ENCODE assay signal across 25 cellular contexts in genomic region chr3:112351036-112351435, GRCh38. TPM values are rescaled to one million over a fixed set of nuclear protein-coding genes. Genes with fewer than 3 reads are reported as not detected.
DNase-seq lines count a peak whose midpoint lies in the region; TF ChIP-seq lines count a peak whose summit lies in the region.
"Had no signal": no experiment of that assay in that cellular context is flagged by ENCODE, and none has a peak within 500 bp of the region (broad histone marks: within the 10 kb centered on the region; RNA-seq: fewer than 3 reads in every experiment).

No MANE protein-coding gene starts in this region.

- no peak for DNase-seq in left ventricle myocardium inferior
- no peak for DNase-seq in cardiac septum (ENCODE audit: low spot score)
- DNase-seq in activated T-helper 2 cell treated with anti-CD3 and anti-CD28 coated beads, Interferon-gamma antibody, Interleukin-2, Interleukin-4, amounts not matched to agents 10 μg/mL and 5 μg/mL and 100 μg/mL, durations not matched to agents 14 hours and 24 hours and 36 hours (ENCODE audit: low spot score) = no peak
- no peak for DNase-seq in tibial nerve (ENCODE audit: low spot score in 2 of 2)
- no peak for DNase-seq in SKM-1 treated with dmso at 0.1 percent for 144 hours (lab: John Stamatoyannopoulos, UW; ENCODE audit: unreplicated experiment)
- no peak for DNase-seq in occipital lobe (lab: John Stamatoyannopoulos, UW)
- no peak for DNase-seq in HPDE6-E6E7 (ENCODE audit: extremely low spot score)
- DNase-seq: activated T-cell treated with anti-CD3 and anti-CD28 coated beads, Interleukin-2, amount 50 U/mL, for 1 hour; amniotic stem cell; head of caudate nucleus; left cardiac atrium; naive thymus-derived CD4-positive, alpha-beta T cell; NCI-H2081 treated with DMSO at 0.1 percent for 48 hours; NCI-H446 treated with DMSO at 0.1 percent for 48 hours; pancreas; SIG-M5; stimulated activated CD4-positive, alpha-beta T cell treated with anti-CD3 and anti-CD28 coated beads, Interleukin-4, amount 100 ng/mL, for 1 hour; stimulated activated naive B cell treated with anti-CD40 and anti-IgM and Interleukin-4, amounts not matched to agents 10 μg/mL and 1 μg/mL and 100 μg/mL, for 72 hours; T-cell had no signal

- H3K4me1 Mint-ChIP-seq in activated T-helper 2 cell treated with anti-CD3 and anti-CD28 coated beads, Interferon-gamma antibody, Interleukin-2, Interleukin-4, amounts not matched to agents 10 μg/mL and 5 μg/mL and 100 μg/mL, durations not matched to agents 14 hours and 24 hours and 36 hours (ENCODE audit: low read depth) = peaks cover 58% of the 10 kb centered on the region

- H3K36me3 ChIP-seq in left ventricle myocardium inferior = peaks cover under 1% of the 10 kb centered on the region
- H3K36me3 ChIP-seq in iPS-18a (ENCODE audit: control insufficient read depth, low read depth, low read length) = peaks cover 68% of the 10 kb centered on the region
- peaks cover 0 to 11% (median 0%) of the 10 kb centered on the region in 3 donors for H3K36me3 ChIP-seq in tibial nerve
- H3K36me3 ChIP-seq: cardiac muscle cell, pancreas, right atrium auricular region, vagina had no signal

- no peaks in the 10 kb centered on the region for H3K27me3 ChIP-seq in left ventricle myocardium inferior (ENCODE audit: low read depth)
- H3K27me3 ChIP-seq in iPS-18a (ENCODE audit: control insufficient read depth, insufficient read depth, low read length) = no peaks in the 10 kb centered on the region
- H3K27me3 ChIP-seq in tibial nerve = no peaks in the 10 kb centered on the region
- H3K27me3 ChIP-seq: cardiac muscle cell, pancreas, right atrium auricular region, vagina had no signal

- H3K27me3 Mint-ChIP-seq in activated T-helper 2 cell treated with anti-CD3 and anti-CD28 coated beads, Interferon-gamma antibody, Interleukin-2, Interleukin-4, amounts not matched to agents 10 μg/mL and 5 μg/mL and 100 μg/mL, durations not matched to agents 14 hours and 24 hours and 36 hours (ENCODE audit: low read depth) = no peaks in the 10 kb centered on the region
- H3K27me3 Mint-ChIP-seq: naive thymus-derived CD4-positive, alpha-beta T cell; stimulated activated naive B cell treated with anti-CD40 and anti-IgM and Interleukin-4, amounts not matched to agents 10 μg/mL and 1 μg/mL and 100 μg/mL, for 72 hours; T-cell had no signal

- H3K9me3 Mint-ChIP-seq in activated T-helper 2 cell treated with anti-CD3 and anti-CD28 coated beads, Interferon-gamma antibody, Interleukin-2, Interleukin-4, amounts not matched to agents 10 μg/mL and 5 μg/mL and 100 μg/mL, durations not matched to agents 14 hours and 24 hours and 36 hours = no peaks in the 10 kb centered on the region
- H3K9me3 Mint-ChIP-seq: T-cell had no signal

- no peak overlapping the region for H3K9ac ChIP-seq in iPS-18a (ENCODE audit: low read length)

- H3K4me1 ChIP-seq in left ventricle myocardium inferior = peaks cover 46% of the 10 kb centered on the region
- H3K4me1 ChIP-seq in iPS-18a (ENCODE audit: control insufficient read depth, low read depth, low read length) = peaks cover 83% of the 10 kb centered on the region
- peaks cover 0 to 42% (median 8%) of the 10 kb centered on the region in 4 donors for H3K4me1 ChIP-seq in tibial nerve
- H3K4me1 ChIP-seq: pancreas, right atrium auricular region had no signal

- peak overlapping the region; percentile 42 for H3K27ac ChIP-seq in left ventricle myocardium inferior (replicated peaks)
- H3K27ac ChIP-seq in iPS-18a (ENCODE audit: low read length) = no peak overlapping the region
- H3K27ac ChIP-seq in tibial nerve = peak overlapping the region; percentile 6 to 76 (median 59)
- H3K27ac ChIP-seq: C4-2B, cardiac muscle cell, pancreas, right atrium auricular region, vagina had no signal

- TF ChIP-seq POLR2A in tibial nerve (IDR thresholded peaks at IDR 0.05) = no peak

- no peak for TF ChIP-seq CTCF in left ventricle myocardium inferior (IDR thresholded peaks at IDR 0.05; ENCODE audit: borderline replicate concordance)
- no peak for TF ChIP-seq CTCF in tibial nerve (IDR thresholded peaks at IDR 0.05)

- 14 to 17% methylated on average over 1 of the region's 1 CpG for WGBS in tibial nerve, 2 donors

- no peak overlapping the region for H3K4me3 Mint-ChIP-seq in activated T-helper 2 cell treated with anti-CD3 and anti-CD28 coated beads, Interferon-gamma antibody, Interleukin-2, Interleukin-4, amounts not matched to agents 10 μg/mL and 5 μg/mL and 100 μg/mL, durations not matched to agents 14 hours and 24 hours and 36 hours (ENCODE audit: low read depth)
- H3K4me3 Mint-ChIP-seq: naive thymus-derived CD4-positive, alpha-beta T cell; stimulated activated naive B cell treated with anti-CD40 and anti-IgM and Interleukin-4, amounts not matched to agents 10 μg/mL and 1 μg/mL and 100 μg/mL, for 72 hours; T-cell had no signal

- H3K4me3 ChIP-seq in left ventricle myocardium inferior = no peak overlapping the region
- H3K4me3 ChIP-seq in iPS-18a (ENCODE audit: low read length) = peak overlapping the region; percentile 5
- H3K4me3 ChIP-seq in tibial nerve = no peak overlapping the region
- H3K4me3 ChIP-seq: cardiac muscle cell, pancreas, right atrium auricular region, vagina had no signal

- peak overlapping the region; percentile 62 for H3K27ac Mint-ChIP-seq in activated T-helper 2 cell treated with anti-CD3 and anti-CD28 coated beads, Interferon-gamma antibody, Interleukin-2, Interleukin-4, amounts not matched to agents 10 μg/mL and 5 μg/mL and 100 μg/mL, durations not matched to agents 14 hours and 24 hours and 36 hours
- H3K27ac Mint-ChIP-seq: T-cell had no signal

- intact Hi-C loops in left ventricle myocardium inferior (cut with micrococcal nuclease) = no loop called here
- intact Hi-C loops in cardiac septum (cut with DNase I) = no loop called here
- intact Hi-C loops in activated T-helper 2 cell treated with anti-CD3 and anti-CD28 coated beads, Interferon-gamma antibody, Interleukin-2, Interleukin-4, amounts not matched to agents 10 μg/mL and 5 μg/mL and 100 μg/mL, durations not matched to agents 14 hours and 24 hours and 36 hours (cut with micrococcal nuclease) = no loop called here

- H3K9me3 ChIP-seq in left ventricle myocardium inferior (replicated peaks) = no peaks in the 10 kb centered on the region
- no peaks in the 10 kb centered on the region for H3K9me3 ChIP-seq in iPS-18a (ENCODE audit: control insufficient read depth, low read depth, low read length)
- no peaks in the 10 kb centered on the region for H3K9me3 ChIP-seq in tibial nerve
- H3K9me3 ChIP-seq: pancreas, right atrium auricular region, vagina had no signal

- TF ChIP-seq EP300 in tibial nerve (IDR thresholded peaks at IDR 0.05) = no peak

- peaks cover 92% of the 10 kb centered on the region for H3K36me3 Mint-ChIP-seq in activated T-helper 2 cell treated with anti-CD3 and anti-CD28 coated beads, Interferon-gamma antibody, Interleukin-2, Interleukin-4, amounts not matched to agents 10 μg/mL and 5 μg/mL and 100 μg/mL, durations not matched to agents 14 hours and 24 hours and 36 hours (ENCODE audit: low read depth)

RNA-seq across cellular contexts. Expression of gene CD200, which starts 18.1 kb away (rescaled TPM):
- total RNA-seq in left ventricle myocardium inferior (1.1 TPM), cardiac septum (1.4 TPM), tibial nerve (10 to 100 TPM in 2 of 4 donors, 1 to 10 TPM in 2; 4.5 to 12.6 (median 8.7) TPM), occipital lobe (41.6 TPM)
- 60.3 and 63.3 TPM in 2 replicates for total RNA-seq in activated T-helper 2 cell treated with anti-CD3 and anti-CD28 coated beads, Interferon-gamma antibody, Interleukin-2, Interleukin-4, amounts not matched to agents 10 μg/mL and 5 μg/mL and 100 μg/mL, durations not matched to agents 14 hours and 24 hours and 36 hours

RNA-seq across cellular contexts. Expression of gene SLC9C1, which starts 57.0 kb away (rescaled TPM):
- total RNA-seq in left ventricle myocardium inferior (1.3 TPM), cardiac septum (3.9 TPM), tibial nerve (not detected), occipital lobe (under 0.01 TPM)
- total RNA-seq in activated T-helper 2 cell treated with anti-CD3 and anti-CD28 coated beads, Interferon-gamma antibody, Interleukin-2, Interleukin-4, amounts not matched to agents 10 μg/mL and 5 μg/mL and 100 μg/mL, durations not matched to agents 14 hours and 24 hours and 36 hours = 0.37 TPM in 1 of 2 replicates, not detected in the other
- total RNA-seq: M059J; naive thymus-derived CD4-positive, alpha-beta T cell; T-cell; vagina had no signal
